ENCODE assay signal across 18 cellular contexts in genomic region chr6:45411959-45412358, GRCh38. TPM values are rescaled to one million over a fixed set of nuclear protein-coding genes. Genes with fewer than 3 reads are reported as not detected.
A peak's percentile ranks its signal among the peaks of the same experiment; 100 is the strongest.
DNase-seq lines count a peak whose midpoint lies in the region; ATAC-seq and TF ChIP-seq lines count a peak whose summit lies in the region.
"Had no signal": no experiment of that assay in that cellular context is flagged by ENCODE, and none has a peak within 500 bp of the region (broad histone marks: within the 10 kb centered on the region; RNA-seq: fewer than 3 reads in every experiment).

No MANE protein-coding gene starts in this region.

- TF ChIP-seq POLR2A in HCT116 (IDR thresholded peaks at IDR 0.05; ENCODE audit: borderline replicate concordance, extremely low read depth, insufficient read depth, insufficient read length) = no peak

- H3K4me1 ChIP-seq in HCT116 (ENCODE audit: control insufficient read depth in 1 of 2, insufficient read depth in 2 of 2, low read length in 2 of 2) = peaks cover 0 to 4% of the 10 kb centered on the region in 2 experiments; a peak in 1 of 4 replicates
- H3K4me1 ChIP-seq in left ventricle myocardium inferior = no peaks in the 10 kb centered on the region
- H3K4me1 ChIP-seq: A549 had no signal

- H3K4me3 ChIP-seq in HCT116 (replicated peaks in 1 of 2; ENCODE audit: low read depth in 1 of 2, low read length in 2 of 2) = no peak overlapping the region
- H3K4me3 ChIP-seq in epithelial cell of esophagus (ENCODE audit: low read length) = no peak overlapping the region
- no peak overlapping the region for H3K4me3 ChIP-seq in left ventricle myocardium inferior
- H3K4me3 ChIP-seq: A549, SJCRH30 had no signal

- H3K27me3 ChIP-seq in HCT116 (ENCODE audit: insufficient read depth, low read length) (no peaks in the 10 kb centered on the region), left ventricle myocardium inferior (ENCODE audit: low read depth) (peaks cover 55% of the 10 kb centered on the region)
- H3K27me3 ChIP-seq: SJCRH30 had no signal

- no TSS peak for BruUV-seq in HCT116 (replicated peaks; lab: Mats Ljungman, UMichigan)

- H2AFZ ChIP-seq in HCT116 (ENCODE audit: low read depth, low read length, poor library complexity, severe bottlenecking) = peak overlapping the region; percentile 52

- H3K27ac ChIP-seq in HCT116 (ENCODE audit: low read depth, low read length) (no peak overlapping the region), left ventricle myocardium inferior (replicated peaks) (no peak overlapping the region)
- H3K27ac ChIP-seq: A549, KMS-11, SJCRH30 had no signal

- H3K36me3 ChIP-seq in HCT116 (ENCODE audit: control insufficient read depth in 1 of 2, insufficient read depth in 2 of 2, low read length in 2 of 2) (no peaks in the 10 kb centered on the region), left ventricle myocardium inferior (no peaks in the 10 kb centered on the region)

- H3K9me3 ChIP-seq in HCT116 (ENCODE audit: control insufficient read depth in 1 of 2, insufficient read depth in 1 of 2, low read depth in 1 of 2, low read length in 2 of 2) = no peaks in the 10 kb centered on the region
- no peaks in the 10 kb centered on the region for H3K9me3 ChIP-seq in left ventricle myocardium inferior (replicated peaks)
- H3K9me3 ChIP-seq: A549, SJCRH30 had no signal

- RAD21 ChIA-PET in HCT116 (lab: Charles Lee; ENCODE audit: low non-redundant PET in 1 of 2, low total read pairs in 2 of 2, uncharacterized antibody in 2 of 2, unreplicated experiment in 2 of 2) = no interaction called here

- POLR2A ChIA-PET in HCT116 (lab: Charles Lee) = no interaction called here

- TF ChIP-seq CTCF in HCT116 (IDR thresholded peaks at IDR 0.05 in 2 of 3, conservative IDR thresholded peaks at IDR 0.05 in 1 of 3; ENCODE audit: borderline replicate concordance in 1 of 3, insufficient read depth in 1 of 3, low read depth in 2 of 3, low read length in 2 of 3) (no peak), epithelial cell of esophagus (IDR thresholded peaks at IDR 0.05; ENCODE audit: insufficient read depth, low read depth, low read length, missing control alignments) (no peak), left ventricle myocardium inferior (IDR thresholded peaks at IDR 0.05; ENCODE audit: borderline replicate concordance) (no peak)

- DNase-seq in EH (ENCODE audit: low read depth) (peak; percentile 24), HCT116 (ENCODE audit: low read depth, low spot score) (no peak), RPMI7951 (ENCODE audit: low read depth) (peak; percentile 66), epithelial cell of esophagus (ENCODE audit: low read depth) (peak; percentile 38), NCI-H1930 (lab: John Stamatoyannopoulos, UW) (no peak), left ventricle myocardium inferior (no peak)
- DNase-seq: DMS53; H9; MV-4-11; NCI-H1417 treated with DMSO at 0.1 percent for 48 hours; NCI-H187; NCI-H2107; NK-92 treated with Interleukin-12 subunit alpha and Interleukin-12 subunit beta, amount 100 ng/mL, for 24 hours had no signal

- TF ChIP-seq RAD21 in HCT116 (IDR thresholded peaks at IDR 0.05; ENCODE audit: low read depth) = no peak

- no peak; the same call in 1 of the 2 replicates for ATAC-seq in HCT116
- no peak for ATAC-seq in HG03469 (IDR thresholded peaks at IDR 0.05; ENCODE audit: unreplicated experiment)
- ATAC-seq: A549, Panc1 had no signal

- no peaks in the 10 kb centered on the region for H4K20me1 ChIP-seq in HCT116 (ENCODE audit: insufficient read depth)

- no peaks in the 10 kb centered on the region for H3K9me2 ChIP-seq in HCT116 (ENCODE audit: insufficient read depth)

- intact Hi-C loops in HCT116 (cut with micrococcal nuclease) (no loop called here), left ventricle myocardium inferior (cut with micrococcal nuclease) (no loop called here)

- no peak overlapping the region for H3K4me2 ChIP-seq in HCT116 (ENCODE audit: low read length)
- H3K4me2 ChIP-seq: A549, KMS-11 had no signal

- no peaks in the 10 kb centered on the region for H3K79me2 ChIP-seq in HCT116 (ENCODE audit: insufficient read depth, low read length)

- CTCF ChIA-PET in HCT116 (lab: Charles Lee) = no interaction called here

- H3K9ac ChIP-seq in HCT116 (ENCODE audit: low read length) = no peak overlapping the region
- H3K9ac ChIP-seq: KMS-11 had no signal

TF ChIP-seq in HCT116, 20 proteins besides CTCF, POLR2A, EP300 and RAD21:
- TF ChIP-seq FOSL1 (IDR thresholded peaks at IDR 0.05; ENCODE audit: low read depth) (no peak), MAX (IDR thresholded peaks at IDR 0.05) (no peak), SIN3A (IDR thresholded peaks at IDR 0.05; ENCODE audit: low read depth) (no peak), SRF (IDR thresholded peaks at IDR 0.05; ENCODE audit: low read depth) (no peak), REST (IDR thresholded peaks at IDR 0.05; ENCODE audit: low read depth) (no peak), ZNF274 (IDR thresholded peaks at IDR 0.05; ENCODE audit: low read depth, low read length) (no peak), JUND (IDR thresholded peaks at IDR 0.05) (no peak), POLR2AphosphoS5 (IDR thresholded peaks at IDR 0.05; ENCODE audit: low read depth, low read length) (no peak), ATF3 (IDR thresholded peaks at IDR 0.05) (no peak), SP1 (IDR thresholded peaks at IDR 0.05; ENCODE audit: low read depth) (no peak), CEBPB (IDR thresholded peaks at IDR 0.05; ENCODE audit: low read depth) (no peak), EZH2phosphoT487 (IDR thresholded peaks at IDR 0.05; ENCODE audit: borderline replicate concordance) (no peak), EGR1 (IDR thresholded peaks at IDR 0.05; ENCODE audit: low read depth) (no peak), TCF7L2 (IDR thresholded peaks at IDR 0.05; ENCODE audit: borderline replicate concordance, extremely low read depth, insufficient read depth, insufficient read length) (no peak), ELF1 (IDR thresholded peaks at IDR 0.05; ENCODE audit: borderline replicate concordance, low read depth) (no peak)

RNA-seq across cellular contexts. Expression of gene SUPT3H, which starts 34.2 kb away (rescaled TPM):
- total RNA-seq in HCT116 (2021; ENCODE audit: unreplicated experiment) (7.4 TPM), left ventricle myocardium inferior (2.6 TPM)
- polyA plus RNA-seq in HCT116 (2012) = 11.2 and 12.3 TPM in 2 replicates
- 7.7 and 9.7 TPM in 2 replicates for total RNA-seq in RPMI7951 (2014; rRNA removed; shearing (Covaris generic))

Comparison
In these comparisons a context has a peak if more than half of its experiments do, and no peak if none do; other contexts are left out.
1. DNase-seq: peak in EH (single experiment), RPMI7951 (single experiment) and epithelial cell of esophagus (single experiment); none in HCT116 (single experiment), NCI-H1930 (0 of 2) and left ventricle myocardium inferior (single experiment).